ENCODE assay signal across 14 cellular contexts in genomic region chr2:148599112-148599991, GRCh38.
"Had no signal": no experiment of that assay in that cellular context is flagged by ENCODE, and none has a peak within 500 bp of the region (broad histone marks: within the 10 kb centered on the region; RNA-seq: fewer than 3 reads in every experiment).

No MANE protein-coding gene starts in this region.

- H3K27ac ChIP-seq: adrenal gland, tibial nerve, vagina had no signal

- ATAC-seq: activated CD4-positive, CD25-positive, alpha-beta regulatory T cell treated with anti-CD3 and anti-CD28 coated beads, Interleukin-2, amount 50 U/mL, for 24 hours; naive thymus-derived CD4-positive, alpha-beta T cell had no signal

- H3K4me3 Mint-ChIP-seq: activated T-helper 1 cell treated with anti-CD3 and anti-CD28 coated beads, Interleukin-12 subunit alpha, Interleukin-12 subunit beta, Interleukin-2, Interleukin-4 antibody, amounts not matched to agents 30 ng/mL and 10 ng/mL and 1 ng/mL, durations not matched to agents 14 hours and 24 hours and 36 hours; naive thymus-derived CD4-positive, alpha-beta T cell; stimulated activated naive B cell treated with anti-CD40 and anti-IgM and Interleukin-4, amounts not matched to agents 10 μg/mL and 1 μg/mL and 100 μg/mL, for 72 hours had no signal

- DNase-seq: activated CD4-positive, alpha-beta T cell treated with anti-CD3 and anti-CD28 coated beads, Interleukin-2, amount 50 U/mL, for 1 hour; activated naive CD4-positive, alpha-beta T cell; adrenal gland; islet precursor cell; naive thymus-derived CD4-positive, alpha-beta T cell; retina; stimulated activated CD4-positive, alpha-beta T cell treated with anti-CD3 and anti-CD28 coated beads, Interleukin-15, amount 100 ng/mL, for 24 hours; stimulated activated CD4-positive, alpha-beta T cell treated with anti-CD3 and anti-CD28 coated beads, Interleukin-4, amount 100 ng/mL, for 1 hour; stimulated activated naive B cell treated with anti-CD40 and anti-IgM and Interleukin-4, amounts not matched to agents 10 μg/mL and 1 μg/mL and 100 μg/mL, for 72 hours; substantia nigra had no signal

- H3K4me1 ChIP-seq: adrenal gland, tibial nerve, vagina had no signal

- H3K9me3 ChIP-seq: adrenal gland had no signal

- H3K27me3 ChIP-seq: adrenal gland, tibial nerve, vagina had no signal

- H3K4me3 ChIP-seq: adrenal gland, tibial nerve, vagina had no signal

- H3K36me3 ChIP-seq: adrenal gland, tibial nerve, vagina had no signal

- H3K27ac Mint-ChIP-seq: activated T-helper 1 cell treated with anti-CD3 and anti-CD28 coated beads, Interleukin-12 subunit alpha, Interleukin-12 subunit beta, Interleukin-2, Interleukin-4 antibody, amounts not matched to agents 30 ng/mL and 10 ng/mL and 1 ng/mL, durations not matched to agents 14 hours and 24 hours and 36 hours; stimulated activated naive B cell treated with anti-CD40 and anti-IgM and Interleukin-4, amounts not matched to agents 10 μg/mL and 1 μg/mL and 100 μg/mL, for 72 hours had no signal
